Comparison of ENCODE assay signal across 8 cellular contexts in genomic region chr19:55640043-55640576, GRCh38. TPM values are rescaled to one million over a fixed set of nuclear protein-coding genes. Genes with fewer than 3 reads are reported as not detected.
DNase-seq lines count a peak whose midpoint lies in the region; ATAC-seq and TF ChIP-seq lines count a peak whose summit lies in the region.

No MANE protein-coding gene starts in this region.

- peak overlapping the region; percentile 3 for H3K27ac ChIP-seq in endodermal cell (ENCODE audit: low read depth, low read length)

- peak overlapping the region; percentile 68 for H3K4me3 Mint-ChIP-seq in activated CD8-positive, alpha-beta memory T cell treated with anti-CD3 and anti-CD28 coated beads, Interleukin-2, amount 10 ng/mL, durations not matched to agents 7 days and 5 days
- H3K4me3 Mint-ChIP-seq in endodermal cell, result peak overlapping the region; percentile 90
- H3K4me3 Mint-ChIP-seq in stimulated activated naive CD8-positive, alpha-beta T cell treated with anti-CD3 and anti-CD28 coated beads, Interleukin-15, amount 100 ng/mL, for 72 hours, result peak overlapping the region; percentile 79 to 96

- peaks cover 64% of the 10 kb centered on the region for H3K4me1 Mint-ChIP-seq in activated CD8-positive, alpha-beta memory T cell treated with anti-CD3 and anti-CD28 coated beads, Interleukin-2, amount 10 ng/mL, durations not matched to agents 7 days and 5 days
- H3K4me1 Mint-ChIP-seq in endodermal cell, result peaks cover 27% of the 10 kb centered on the region
- peaks cover 70% of the 10 kb centered on the region for H3K4me1 Mint-ChIP-seq in stimulated activated naive CD8-positive, alpha-beta T cell treated with anti-CD3 and anti-CD28 coated beads, Interleukin-15, amount 100 ng/mL, for 72 hours

- TF ChIP-seq CTCF in GM12873 (IDR thresholded peaks at IDR 0.05; ENCODE audit: insufficient read depth, low read depth, low read length, missing control alignments) (peak; percentile 64), endodermal cell (conservative IDR thresholded peaks at IDR 0.05) (no peak)

- ATAC-seq in activated CD8-positive, alpha-beta memory T cell treated with anti-CD3 and anti-CD28 coated beads, Interleukin-2, amount 10 ng/mL, durations not matched to agents 7 days and 5 days, result no peak
- peak; percentile 37 for ATAC-seq in stimulated activated naive CD8-positive, alpha-beta T cell treated with anti-CD3 and anti-CD28 coated beads, Interleukin-15, amount 100 ng/mL, for 72 hours
- ATAC-seq in HG02763 (IDR thresholded peaks at IDR 0.05; ENCODE audit: unreplicated experiment), result no peak

- peak; percentile 47 for DNase-seq in NCI-H1694 treated with DMSO at 0.1 percent for 48 hours (lab: John Stamatoyannopoulos, UW)
- DNase-seq in activated CD8-positive, alpha-beta memory T cell treated with anti-CD3 and anti-CD28 coated beads, Interleukin-2, amount 10 ng/mL, durations not matched to agents 7 days and 5 days, result peak; percentile 74
- DNase-seq in endodermal cell, result peak; percentile 87
- peak; percentile 73 for DNase-seq in mucosa of gallbladder (ENCODE audit: low spot score)
- DNase-seq in stimulated activated naive CD8-positive, alpha-beta T cell treated with anti-CD3 and anti-CD28 coated beads, Interleukin-15, amount 100 ng/mL, for 72 hours, result peak; percentile 80 to 82
- DNase-seq in occipital lobe (lab: John Stamatoyannopoulos, UW), result no peak

- H3K36me3 Mint-ChIP-seq in activated CD8-positive, alpha-beta memory T cell treated with anti-CD3 and anti-CD28 coated beads, Interleukin-2, amount 10 ng/mL, durations not matched to agents 7 days and 5 days, result peaks cover 10% of the 10 kb centered on the region
- H3K36me3 Mint-ChIP-seq in endodermal cell (ENCODE audit: low read depth), result peaks cover 21% of the 10 kb centered on the region

- CTCF ChIA-PET in activated CD8-positive, alpha-beta memory T cell treated with anti-CD3 and anti-CD28 coated beads, Interleukin-2, amount 10 ng/mL, durations not matched to agents 7 days and 5 days (lab: Charles Lee), result interaction anchor here (1.0 to 10.5 kb wide), 7 partner anchors 9 to 136 kb away, joined by 4 to 104 read pairs (median 5); partner anchors contain the start of genes U2AF2, ZNF784 and ZNF865

- H3K27me3 ChIP-seq in endodermal cell (ENCODE audit: control insufficient read depth, insufficient read depth, low read length, poor library complexity, severe bottlenecking), result no peaks in the 10 kb centered on the region

- peak overlapping the region; percentile 55 for H3K9ac ChIP-seq in endodermal cell (ENCODE audit: extremely low read depth, low read length, poor library complexity, severe bottlenecking)

- peak overlapping the region; percentile 85 for H3K27ac Mint-ChIP-seq in activated CD8-positive, alpha-beta memory T cell treated with anti-CD3 and anti-CD28 coated beads, Interleukin-2, amount 10 ng/mL, durations not matched to agents 7 days and 5 days
- peak overlapping the region; percentile 83 for H3K27ac Mint-ChIP-seq in endodermal cell
- peak overlapping the region; percentile 81 to 87 for H3K27ac Mint-ChIP-seq in stimulated activated naive CD8-positive, alpha-beta T cell treated with anti-CD3 and anti-CD28 coated beads, Interleukin-15, amount 100 ng/mL, for 72 hours

- no peaks in the 10 kb centered on the region for H3K27me3 Mint-ChIP-seq in activated CD8-positive, alpha-beta memory T cell treated with anti-CD3 and anti-CD28 coated beads, Interleukin-2, amount 10 ng/mL, durations not matched to agents 7 days and 5 days
- H3K27me3 Mint-ChIP-seq in endodermal cell (ENCODE audit: insufficient read depth), result no peaks in the 10 kb centered on the region
- H3K27me3 Mint-ChIP-seq in stimulated activated naive CD8-positive, alpha-beta T cell treated with anti-CD3 and anti-CD28 coated beads, Interleukin-15, amount 100 ng/mL, for 72 hours, result no peaks in the 10 kb centered on the region

- peak overlapping the region; percentile 71 for H3K4me3 ChIP-seq in endodermal cell (ENCODE audit: low read length)

- 81 to 85% methylated on average over 19 to 38 of the region's 38 CpGs for WGBS in endodermal cell (ENCODE audit: insufficient coverage in 1 of 2, insufficient read length in 1 of 2), 2 experiments

- H3K36me3 ChIP-seq in endodermal cell (ENCODE audit: control insufficient read depth, insufficient read depth, low read length), result peaks cover 7% of the 10 kb centered on the region

- H3K9me3 Mint-ChIP-seq in activated CD8-positive, alpha-beta memory T cell treated with anti-CD3 and anti-CD28 coated beads, Interleukin-2, amount 10 ng/mL, durations not matched to agents 7 days and 5 days (ENCODE audit: low read depth), result no peaks in the 10 kb centered on the region
- peaks cover 5% of the 10 kb centered on the region for H3K9me3 Mint-ChIP-seq in endodermal cell
- peaks cover 0 to 6% of the 10 kb centered on the region in 2 donors for H3K9me3 Mint-ChIP-seq in stimulated activated naive CD8-positive, alpha-beta T cell treated with anti-CD3 and anti-CD28 coated beads, Interleukin-15, amount 100 ng/mL, for 72 hours

- peaks cover 7% of the 10 kb centered on the region for H3K4me1 ChIP-seq in endodermal cell (ENCODE audit: control insufficient read depth, insufficient read depth, low read length)

- no peaks in the 10 kb centered on the region for H3K9me3 ChIP-seq in endodermal cell (ENCODE audit: control insufficient read depth, low read length)

RNA-seq across cellular contexts. Expression of gene ZNF580, which starts 0.7 kb away (rescaled TPM):
- 10 to 100 TPM; 33.1 to 33.7 TPM for total RNA-seq in activated CD8-positive, alpha-beta memory T cell treated with anti-CD3 and anti-CD28 coated beads, Interleukin-2, amount 10 ng/mL, durations not matched to agents 7 days and 5 days
- 10 to 100 TPM; 27.3 to 38.6 TPM for total RNA-seq in endodermal cell
- 35.6 TPM for polyA plus RNA-seq in endodermal cell (2013, experiment 1 of 2)
- 31.7 TPM for polyA plus RNA-seq in endodermal cell (2013, experiment 2 of 2)
- 47.3 TPM for total RNA-seq in mucosa of gallbladder
- total RNA-seq in occipital lobe, result 4.8 TPM

RNA-seq across cellular contexts. Expression of gene ZNF581, which starts 3.3 kb away (rescaled TPM):
- total RNA-seq in activated CD8-positive, alpha-beta memory T cell treated with anti-CD3 and anti-CD28 coated beads, Interleukin-2, amount 10 ng/mL, durations not matched to agents 7 days and 5 days, result 10 to 100 TPM; 23.7 to 25.4 TPM
- total RNA-seq in endodermal cell (10 to 100 TPM; 47.2 to 48.7 TPM), mucosa of gallbladder (22.2 TPM), occipital lobe (5.6 TPM)
- 41.7 TPM for polyA plus RNA-seq in endodermal cell (2013, experiment 1 of 2)
- polyA plus RNA-seq in endodermal cell (2013, experiment 2 of 2), result 38.5 TPM

RNA-seq across cellular contexts. Expression of gene CCDC106, which starts 7.9 kb away (rescaled TPM):
- total RNA-seq in activated CD8-positive, alpha-beta memory T cell treated with anti-CD3 and anti-CD28 coated beads, Interleukin-2, amount 10 ng/mL, durations not matched to agents 7 days and 5 days, result 1 to 10 TPM; 5.9 TPM
- 10 to 100 TPM; 18.0 to 24.9 TPM for total RNA-seq in endodermal cell
- 16.2 TPM for polyA plus RNA-seq in endodermal cell (2013, experiment 1 of 2)
- polyA plus RNA-seq in endodermal cell (2013, experiment 2 of 2), result 14.6 TPM
- total RNA-seq in mucosa of gallbladder, result 18.4 TPM
- 7.8 TPM for total RNA-seq in occipital lobe

RNA-seq across cellular contexts. Expression of gene U2AF2, which starts 14.7 kb away (rescaled TPM):
- total RNA-seq in activated CD8-positive, alpha-beta memory T cell treated with anti-CD3 and anti-CD28 coated beads, Interleukin-2, amount 10 ng/mL, durations not matched to agents 7 days and 5 days, result 100 to 1,000 TPM; 284 to 324 TPM
- total RNA-seq in endodermal cell, result 100 to 1,000 TPM; 264 to 293 TPM
- 180 TPM for polyA plus RNA-seq in endodermal cell (2013, experiment 1 of 2)
- 161 TPM for polyA plus RNA-seq in endodermal cell (2013, experiment 2 of 2)
- total RNA-seq in mucosa of gallbladder, result 202 TPM
- total RNA-seq in occipital lobe, result 65.8 TPM

RNA-seq across cellular contexts. Expression of gene ZNF784, which starts 15.7 kb away (rescaled TPM):
- total RNA-seq in activated CD8-positive, alpha-beta memory T cell treated with anti-CD3 and anti-CD28 coated beads, Interleukin-2, amount 10 ng/mL, durations not matched to agents 7 days and 5 days, result 1 to 10 TPM; 5.1 to 7.3 TPM
- total RNA-seq in endodermal cell, result 10 to 100 TPM in 1 of 2 donors, 1 to 10 TPM in 1; 7.2 to 10.7 TPM
- polyA plus RNA-seq in endodermal cell (2013, experiment 1 of 2), result 15.0 TPM
- 13.7 TPM for polyA plus RNA-seq in endodermal cell (2013, experiment 2 of 2)
- total RNA-seq in mucosa of gallbladder, result 13.0 TPM
- total RNA-seq in occipital lobe, result 5.1 TPM
